In genomic region chr3:69048990-69049389, GRCh38 we compare ENCODE assay signal across 17 cellular contexts. TPM values are rescaled to one million over a fixed set of nuclear protein-coding genes. Genes with fewer than 3 reads are reported as not detected.
A peak's percentile ranks its signal among the peaks of the same experiment; 100 is the strongest.
DNase-seq lines count a peak whose midpoint lies in the region; ATAC-seq and TF ChIP-seq lines count a peak whose summit lies in the region.
"Had no signal": no experiment of that assay in that cellular context is flagged by ENCODE, and none has a peak within 500 bp of the region (broad histone marks: within the 10 kb centered on the region; RNA-seq: fewer than 3 reads in every experiment).

No MANE protein-coding gene starts in this region.

- H3K27ac ChIP-seq in DND-41 (ENCODE audit: low read length): no peak overlapping the region
- H3K27ac ChIP-seq: esophagus squamous epithelium, uterus had no signal

- H3K79me2 ChIP-seq in DND-41 (ENCODE audit: insufficient read depth, low read length): peaks cover 54% of the 10 kb centered on the region

- no peak overlapping the region for H3K4me3 ChIP-seq in DND-41 (ENCODE audit: low read depth in 1 of 2, low read length in 2 of 2)
- H3K4me3 ChIP-seq: esophagus squamous epithelium, uterus had no signal

- H2AFZ ChIP-seq in DND-41 (ENCODE audit: low read depth, low read length): no peak overlapping the region

- no peak overlapping the region for H3K9ac ChIP-seq in DND-41 (ENCODE audit: low read depth, low read length)

- peaks cover 34% of the 10 kb centered on the region for H3K36me3 ChIP-seq in DND-41 (ENCODE audit: insufficient read depth, low read length)
- H3K36me3 ChIP-seq: uterus had no signal

- H3K9me3 Mint-ChIP-seq in activated CD4-positive, alpha-beta T cell treated with anti-CD3 and anti-CD28 coated beads for 36 hours (ENCODE audit: low read depth): no peaks in the 10 kb centered on the region
- H3K9me3 Mint-ChIP-seq in activated T-helper 17 cell treated with anti-CD3 and anti-CD28 coated beads, Interleukin-2, amount 50 U/mL, for 72 hours: no peaks in the 10 kb centered on the region
- H3K9me3 Mint-ChIP-seq in naive thymus-derived CD8-positive, alpha-beta T cell: no peaks in the 10 kb centered on the region
- H3K9me3 Mint-ChIP-seq: activated T-cell treated with anti-CD3 and anti-CD28 coated beads, Interleukin-2, amount 50 U/mL, for 72 hours; mesothelial cell of epicardium had no signal

- H3K27ac Mint-ChIP-seq in activated CD4-positive, alpha-beta T cell treated with anti-CD3 and anti-CD28 coated beads for 36 hours: no peak overlapping the region
- no peak overlapping the region for H3K27ac Mint-ChIP-seq in activated T-helper 17 cell treated with anti-CD3 and anti-CD28 coated beads, Interleukin-2, amount 50 U/mL, for 72 hours
- peak overlapping the region in 4 of 10 donors; percentile 4 to 40 (median 20) for H3K27ac Mint-ChIP-seq in naive thymus-derived CD8-positive, alpha-beta T cell
- H3K27ac Mint-ChIP-seq: activated T-cell treated with anti-CD3 and anti-CD28 coated beads, Interleukin-2, amount 50 U/mL, for 72 hours; mesothelial cell of epicardium had no signal

- peaks cover 42% of the 10 kb centered on the region for H3K4me1 ChIP-seq in DND-41 (ENCODE audit: insufficient read depth, low read length)
- H3K4me1 ChIP-seq: uterus had no signal

- POLR2A ChIA-PET in activated CD4-positive, alpha-beta T cell treated with anti-CD3 and anti-CD28 coated beads for 36 hours (lab: Charles Lee): no interaction called here
- POLR2A ChIA-PET in naive thymus-derived CD8-positive, alpha-beta T cell (lab: Charles Lee): interaction anchor here (0.6 to 5.1 kb wide), 2 partner anchors 19 to 35 kb away, joined by 3 to 63 read pairs; partner anchors contain the start of gene ARL6IP5

- no peaks in the 10 kb centered on the region for H3K27me3 Mint-ChIP-seq in activated CD4-positive, alpha-beta T cell treated with anti-CD3 and anti-CD28 coated beads for 36 hours
- no peaks in the 10 kb centered on the region for H3K27me3 Mint-ChIP-seq in activated T-helper 17 cell treated with anti-CD3 and anti-CD28 coated beads, Interleukin-2, amount 50 U/mL, for 72 hours
- H3K27me3 Mint-ChIP-seq in naive thymus-derived CD8-positive, alpha-beta T cell: no peaks in the 10 kb centered on the region

- H4K20me1 ChIP-seq in DND-41 (ENCODE audit: insufficient read depth, low read length): peaks cover 6% of the 10 kb centered on the region; the same call in 1 of the 2 replicates

- no peak for TF ChIP-seq CTCF in DND-41 (IDR thresholded peaks at IDR 0.05; ENCODE audit: borderline replicate concordance, extremely low read depth, low read length, poor library complexity, severe bottlenecking)

- DNase-seq in activated CD4-positive, alpha-beta T cell treated with anti-CD3 and anti-CD28 coated beads for 36 hours: no peak
- no peak for DNase-seq in activated CD4-positive, alpha-beta T cell treated with anti-CD3 and anti-CD28 coated beads for 48 hours
- DNase-seq in DND-41: no peak
- DNase-seq in naive thymus-derived CD8-positive, alpha-beta T cell: no peak
- DNase-seq in putamen (ENCODE audit: low spot score): no peak
- DNase-seq in stimulated activated CD4-positive, alpha-beta T cell treated with anti-CD3 and anti-CD28 coated beads, Interleukin-4, amount 100 ng/mL, for 24 hours: no peak
- DNase-seq: activated T-cell treated with anti-CD3 and anti-CD28 coated beads, Interleukin-2, amount 50 U/mL, for 72 hours; caudate nucleus; esophagus squamous epithelium; left cardiac atrium; NCI-H187; NCI-H226; stimulated activated CD8-positive, alpha-beta memory T cell treated with anti-CD3 and anti-CD28 coated beads, Interleukin-4, amount 100 ng/mL, for 48 hours; uterus had no signal

- peak overlapping the region; percentile 83 for H3K4me2 ChIP-seq in DND-41 (ENCODE audit: insufficient read depth, low read length)

- intact Hi-C loops in activated CD4-positive, alpha-beta T cell treated with anti-CD3 and anti-CD28 coated beads for 36 hours (cut with DNase I, micrococcal nuclease): no loop called here

- H3K27me3 ChIP-seq in DND-41 (ENCODE audit: insufficient read depth, low read length, poor library complexity): no peaks in the 10 kb centered on the region
- H3K27me3 ChIP-seq: esophagus squamous epithelium, uterus had no signal

- no peaks in the 10 kb centered on the region for H3K9me3 ChIP-seq in DND-41 (ENCODE audit: insufficient read depth, low read length, severe bottlenecking)
- H3K9me3 ChIP-seq: esophagus squamous epithelium, uterus had no signal

- peaks cover 36% of the 10 kb centered on the region for H3K36me3 Mint-ChIP-seq in activated CD4-positive, alpha-beta T cell treated with anti-CD3 and anti-CD28 coated beads for 36 hours (ENCODE audit: low read depth)
- H3K36me3 Mint-ChIP-seq in activated T-helper 17 cell treated with anti-CD3 and anti-CD28 coated beads, Interleukin-2, amount 50 U/mL, for 72 hours (ENCODE audit: low read depth): peaks cover 89% of the 10 kb centered on the region
- H3K36me3 Mint-ChIP-seq in naive thymus-derived CD8-positive, alpha-beta T cell: peaks cover 6 to 32% (median 17%) of the 10 kb centered on the region in 3 donors

- ATAC-seq in activated CD4-positive, alpha-beta T cell treated with anti-CD3 and anti-CD28 coated beads for 36 hours: no peak
- ATAC-seq in DND-41 (ENCODE audit: insufficient read depth, low read depth) (no peak), GM19351 (IDR thresholded peaks at IDR 0.05; ENCODE audit: unreplicated experiment) (no peak)
- no peak for ATAC-seq in activated T-helper 17 cell treated with anti-CD3 and anti-CD28 coated beads, Interleukin-2, amount 50 U/mL, for 72 hours (replicated peaks)
- no peak for ATAC-seq in naive thymus-derived CD8-positive, alpha-beta T cell
- ATAC-seq: activated T-cell treated with anti-CD3 and anti-CD28 coated beads, Interleukin-2, amount 50 U/mL, for 72 hours; left cardiac atrium had no signal

- CTCF ChIA-PET in activated CD4-positive, alpha-beta T cell treated with anti-CD3 and anti-CD28 coated beads for 36 hours (lab: Charles Lee): interaction anchor here (0.6 to 1.4 kb wide), 2 partner anchors 11 to 188 kb away, joined by 3 to 5 read pairs; no protein-coding TSS in a partner anchor

- peaks cover 48% of the 10 kb centered on the region for H3K4me1 Mint-ChIP-seq in activated CD4-positive, alpha-beta T cell treated with anti-CD3 and anti-CD28 coated beads for 36 hours
- peaks cover 17% of the 10 kb centered on the region for H3K4me1 Mint-ChIP-seq in activated T-helper 17 cell treated with anti-CD3 and anti-CD28 coated beads, Interleukin-2, amount 50 U/mL, for 72 hours
- H3K4me1 Mint-ChIP-seq in naive thymus-derived CD8-positive, alpha-beta T cell: peaks cover 23 to 62% (median 52%) of the 10 kb centered on the region in 4 donors

- peak overlapping the region; percentile 21 for H3K4me3 Mint-ChIP-seq in activated CD4-positive, alpha-beta T cell treated with anti-CD3 and anti-CD28 coated beads for 36 hours
- H3K4me3 Mint-ChIP-seq in activated T-helper 17 cell treated with anti-CD3 and anti-CD28 coated beads, Interleukin-2, amount 50 U/mL, for 72 hours: peak overlapping the region; percentile 98
- H3K4me3 Mint-ChIP-seq in naive thymus-derived CD8-positive, alpha-beta T cell: peak overlapping the region in 9 of 10 donors; percentile 15 to 99 (median 52)

RNA-seq across cellular contexts. Expression of gene TMF1, which starts 3.1 kb away (rescaled TPM):
- 10 to 100 TPM; 33.2 to 34.1 TPM for total RNA-seq in activated CD4-positive, alpha-beta T cell treated with anti-CD3 and anti-CD28 coated beads for 36 hours
- 10 to 100 TPM; 42.6 to 84.7 TPM for total RNA-seq in activated T-helper 17 cell treated with anti-CD3 and anti-CD28 coated beads, Interleukin-2, amount 50 U/mL, for 72 hours
- total RNA-seq in naive thymus-derived CD8-positive, alpha-beta T cell: 10 to 100 TPM; 38.5 to 43.7 TPM
- 10 to 100 TPM; 28.0 to 34.7 (median 34.6) TPM for polyA plus RNA-seq in naive thymus-derived CD8-positive, alpha-beta T cell

RNA-seq across cellular contexts. Expression of gene UBA3, which starts 31.2 kb away (rescaled TPM):
- 10 to 100 TPM; 59.5 to 72.2 TPM for total RNA-seq in activated CD4-positive, alpha-beta T cell treated with anti-CD3 and anti-CD28 coated beads for 36 hours
- total RNA-seq in activated T-helper 17 cell treated with anti-CD3 and anti-CD28 coated beads, Interleukin-2, amount 50 U/mL, for 72 hours: 10 to 100 TPM; 68.0 to 95.2 TPM
- total RNA-seq in naive thymus-derived CD8-positive, alpha-beta T cell: 10 to 100 TPM; 71.8 to 80.1 TPM
- 10 to 100 TPM; 35.1 to 49.1 (median 45.5) TPM for polyA plus RNA-seq in naive thymus-derived CD8-positive, alpha-beta T cell

RNA-seq across cellular contexts. Expression of gene EOGT, which starts 35.5 kb away (rescaled TPM):
- 1 to 10 TPM; 6.0 to 8.4 TPM for total RNA-seq in activated CD4-positive, alpha-beta T cell treated with anti-CD3 and anti-CD28 coated beads for 36 hours
- total RNA-seq in activated T-helper 17 cell treated with anti-CD3 and anti-CD28 coated beads, Interleukin-2, amount 50 U/mL, for 72 hours: 10 to 100 TPM; 15.5 to 24.4 TPM
- 10 to 100 TPM; 14.4 to 17.4 TPM for total RNA-seq in naive thymus-derived CD8-positive, alpha-beta T cell
- 1 to 10 TPM; 5.0 to 5.7 (median 5.6) TPM for polyA plus RNA-seq in naive thymus-derived CD8-positive, alpha-beta T cell

RNA-seq across cellular contexts. Expression of gene ARL6IP5, which starts 35.7 kb away (rescaled TPM):
- 10 to 100 TPM; 60.4 to 76.0 TPM for total RNA-seq in activated CD4-positive, alpha-beta T cell treated with anti-CD3 and anti-CD28 coated beads for 36 hours
- total RNA-seq in activated T-helper 17 cell treated with anti-CD3 and anti-CD28 coated beads, Interleukin-2, amount 50 U/mL, for 72 hours: 100 to 1,000 TPM; 109 to 172 TPM
- total RNA-seq in naive thymus-derived CD8-positive, alpha-beta T cell: 100 to 1,000 TPM; 109 to 111 TPM
- polyA plus RNA-seq in naive thymus-derived CD8-positive, alpha-beta T cell: 100 to 1,000 TPM; 315 to 450 (median 375) TPM

Comparison
In these comparisons a context has a peak if more than half of its experiments do, and no peak if none do; other contexts are left out.
1. H3K4me3 Mint-ChIP-seq: peak in every context shown above with its lines; median percentile 98 in activated T-helper 17 cell treated with anti-CD3 and anti-CD28 coated beads, Interleukin-2, amount 50 U/mL, for 72 hours; 52 in naive thymus-derived CD8-positive, alpha-beta T cell; 21 in activated CD4-positive, alpha-beta T cell treated with anti-CD3 and anti-CD28 coated beads for 36 hours.